In genomic region chr11:66543263-66544107, GRCh38 we compare ENCODE assay signal across 6 cellular contexts. TPM values are rescaled to one million over a fixed set of nuclear protein-coding genes. Genes with fewer than 3 reads are reported as not detected.
DNase-seq lines count a peak whose midpoint lies in the region; ATAC-seq and TF ChIP-seq lines count a peak whose summit lies in the region.
"Had no signal": no experiment of that assay in that cellular context is flagged by ENCODE, and none has a peak within 500 bp of the region (broad histone marks: within the 10 kb centered on the region; RNA-seq: fewer than 3 reads in every experiment).

No MANE protein-coding gene starts in this region.

- no peak for DNase-seq in mesothelial cell of epicardium (ENCODE audit: low spot score in 2 of 2, unreplicated experiment in 2 of 2)

- H3K27me3 Mint-ChIP-seq in activated naive CD8-positive, alpha-beta T cell, result no peaks in the 10 kb centered on the region
- peaks cover 3% of the 10 kb centered on the region for H3K27me3 Mint-ChIP-seq in mesothelial cell of epicardium (ENCODE audit: low read depth)

- H3K4me3 ChIP-seq in Loucy (ENCODE audit: low read length, poor library complexity, severe bottlenecking), result peak overlapping the region; percentile 94

- no peaks in the 10 kb centered on the region for H3K9me3 ChIP-seq in Loucy (ENCODE audit: insufficient read depth, low read depth, low read length)

- peak overlapping the region; percentile 95 for H3K4me2 ChIP-seq in Loucy (ENCODE audit: low read depth, low read length, poor library complexity, severe bottlenecking)

- H4K20me1 ChIP-seq in Loucy (ENCODE audit: insufficient read depth, low read length, poor library complexity, severe bottlenecking), result no peaks in the 10 kb centered on the region

- H2AFZ ChIP-seq in Loucy (ENCODE audit: low read length), result 0 out of 2 replicates have a peak overlapping the region, but pooled peaks have one; percentile 40

- H3K27me3 ChIP-seq in Loucy (ENCODE audit: insufficient read depth, low read length, poor library complexity, severe bottlenecking), result no peaks in the 10 kb centered on the region

- peaks cover 16% of the 10 kb centered on the region for H3K4me1 ChIP-seq in Loucy (ENCODE audit: insufficient read depth, low read length, poor library complexity, severe bottlenecking)

- H3K36me3 ChIP-seq in Loucy (ENCODE audit: insufficient read depth, low read length), result no peaks in the 10 kb centered on the region; the same call in 1 of the 2 replicates

- TF ChIP-seq CTCF in Loucy (conservative IDR thresholded peaks at IDR 0.05; ENCODE audit: low read length), result peak; percentile 58
- no peak for TF ChIP-seq CTCF in mesothelial cell of epicardium (IDR thresholded peaks at IDR 0.05; ENCODE audit: unreplicated experiment)

- H3K79me2 ChIP-seq in Loucy (ENCODE audit: insufficient read depth, low read length), result peaks cover 37% of the 10 kb centered on the region

- H3K9me3 Mint-ChIP-seq in activated naive CD8-positive, alpha-beta T cell (ENCODE audit: low read depth), result no peaks in the 10 kb centered on the region
- H3K9me3 Mint-ChIP-seq in mesothelial cell of epicardium, result no peaks in the 10 kb centered on the region

- H3K36me3 Mint-ChIP-seq in activated naive CD8-positive, alpha-beta T cell, result no peaks in the 10 kb centered on the region
- H3K36me3 Mint-ChIP-seq in mesothelial cell of epicardium, result peaks cover 19% of the 10 kb centered on the region

- ATAC-seq in HG02981 (IDR thresholded peaks at IDR 0.05; ENCODE audit: unreplicated experiment), result no peak
- no peak for ATAC-seq in GM21515 (IDR thresholded peaks at IDR 0.05; ENCODE audit: unreplicated experiment)
- ATAC-seq: left colon had no signal

- H3K27ac Mint-ChIP-seq in activated naive CD8-positive, alpha-beta T cell, result peak overlapping the region; percentile 91
- H3K27ac Mint-ChIP-seq in mesothelial cell of epicardium, result peak overlapping the region; percentile 18

- H3F3A ChIP-seq in Loucy (ENCODE audit: low read depth), result peaks cover 4% of the 10 kb centered on the region; the same call in 1 of the 2 replicates

- H3K4me3 Mint-ChIP-seq in activated naive CD8-positive, alpha-beta T cell, result peak overlapping the region; percentile 76
- H3K4me3 Mint-ChIP-seq in mesothelial cell of epicardium, result peak overlapping the region; percentile 12

- H3K9ac ChIP-seq in Loucy (ENCODE audit: low read depth, low read length, poor library complexity, severe bottlenecking), result peak overlapping the region; percentile 93

- H3K4me1 Mint-ChIP-seq in activated naive CD8-positive, alpha-beta T cell (ENCODE audit: low read depth), result peaks cover 23% of the 10 kb centered on the region
- H3K4me1 Mint-ChIP-seq in mesothelial cell of epicardium, result peaks cover 13% of the 10 kb centered on the region

- no peaks in the 10 kb centered on the region for H3K9me2 ChIP-seq in Loucy (replicated peaks; ENCODE audit: low read depth, low read length)

RNA-seq across cellular contexts. Expression of gene ZDHHC24, which starts 2.4 kb away (rescaled TPM):
- 13.2 to 14.7 TPM (median 13.7 TPM) in 3 replicates for total RNA-seq in mesothelial cell of epicardium

RNA-seq across cellular contexts. Expression of gene ACTN3, which starts 3.2 kb away (rescaled TPM):
- total RNA-seq in mesothelial cell of epicardium, result 0.11 to 0.13 TPM (median 0.13 TPM) in 3 replicates
- total RNA-seq: left colon had no signal

RNA-seq across cellular contexts. Expression of gene CTSF, which starts 24.9 kb away (rescaled TPM):
- not detected in 3 replicates for total RNA-seq in mesothelial cell of epicardium

RNA-seq across cellular contexts. Expression of gene BBS1, which starts 33.0 kb away (rescaled TPM):
- 61.5 to 62.0 TPM (median 61.5 TPM) in 3 replicates for total RNA-seq in mesothelial cell of epicardium

RNA-seq across cellular contexts. Expression of gene CCDC87, which starts 49.4 kb away (rescaled TPM):
- total RNA-seq in mesothelial cell of epicardium, result 0.25 to 0.42 TPM (median 0.41 TPM) in 3 replicates
